2 cellular contexts compared by ENCODE assay signal in genomic region chr17:31310260-31310659, GRCh38.
A peak's percentile ranks its signal among the peaks of the same experiment; 100 is the strongest.
TF ChIP-seq lines count a peak whose summit lies in the region.

No MANE protein-coding gene starts in this region.

TF ChIP-seq in GM23338, 12 proteins besides CTCF, POLR2A, EP300 and RAD21:
- TF ChIP-seq POLR2AphosphoS5 (IDR thresholded peaks at IDR 0.05; ENCODE audit: low read depth) (no peak), ZNF114 (CRISPR knock-in tag; IDR thresholded peaks at IDR 0.05) (no peak), REST (IDR thresholded peaks at IDR 0.05; ENCODE audit: unreplicated experiment) (no peak), ETS1 (IDR thresholded peaks at IDR 0.05) (no peak), ZNF331 (CRISPR knock-in tag; IDR thresholded peaks at IDR 0.05; ENCODE audit: low read depth) (no peak), CREB1 (CRISPR knock-in tag; IDR thresholded peaks at IDR 0.05; ENCODE audit: low read depth) (no peak), NANOG (IDR thresholded peaks at IDR 0.05; ENCODE audit: borderline replicate concordance) (no peak), EZH2 (IDR thresholded peaks at IDR 0.05; ENCODE audit: low read depth, unreplicated experiment) (no peak), STAT1 (IDR thresholded peaks at IDR 0.05; ENCODE audit: unreplicated experiment) (no peak), JUNB (IDR thresholded peaks at IDR 0.05; ENCODE audit: unreplicated experiment) (no peak), ZNF462 (CRISPR knock-in tag; IDR thresholded peaks at IDR 0.05) (no peak), EZH2phosphoT487 (IDR thresholded peaks at IDR 0.05; ENCODE audit: unreplicated experiment) (no peak)

TF ChIP-seq in K562, 482 proteins besides CTCF, POLR2A, EP300 and RAD21:
- TF ChIP-seq ETV1 (tag; conservative IDR thresholded peaks at IDR 0.05; ENCODE audit: low read depth) (no peak), YY1 (IDR thresholded peaks at IDR 0.05; ENCODE audit: borderline replicate concordance in 1 of 3, control insufficient read depth in 1 of 3, extremely low read depth in 1 of 3, insufficient read depth in 3 of 3, insufficient read length in 1 of 3, insufficient replicate concordance in 2 of 3, low read depth in 1 of 3, low read length in 2 of 3) (peak in 1 of 3 experiments; percentile 35), RNF2 (IDR thresholded peaks at IDR 0.05) (no peak), BRD4 (IDR thresholded peaks at IDR 0.05) (0 out of 2 replicates have a peak, but pooled peaks have one; percentile 11), TCF15 (CRISPR knock-in tag; IDR thresholded peaks at IDR 0.05) (no peak), ZBTB49 (CRISPR knock-in tag; IDR thresholded peaks at IDR 0.05; ENCODE audit: borderline replicate concordance) (no peak), ELK1 (CRISPR knock-in tag; IDR thresholded peaks at IDR 0.05) (no peak), LCOR (CRISPR knock-in tag; IDR thresholded peaks at IDR 0.05) (no peak)
